ENCODE assay signal across 1 cellular context in the genomic region with DNA sequence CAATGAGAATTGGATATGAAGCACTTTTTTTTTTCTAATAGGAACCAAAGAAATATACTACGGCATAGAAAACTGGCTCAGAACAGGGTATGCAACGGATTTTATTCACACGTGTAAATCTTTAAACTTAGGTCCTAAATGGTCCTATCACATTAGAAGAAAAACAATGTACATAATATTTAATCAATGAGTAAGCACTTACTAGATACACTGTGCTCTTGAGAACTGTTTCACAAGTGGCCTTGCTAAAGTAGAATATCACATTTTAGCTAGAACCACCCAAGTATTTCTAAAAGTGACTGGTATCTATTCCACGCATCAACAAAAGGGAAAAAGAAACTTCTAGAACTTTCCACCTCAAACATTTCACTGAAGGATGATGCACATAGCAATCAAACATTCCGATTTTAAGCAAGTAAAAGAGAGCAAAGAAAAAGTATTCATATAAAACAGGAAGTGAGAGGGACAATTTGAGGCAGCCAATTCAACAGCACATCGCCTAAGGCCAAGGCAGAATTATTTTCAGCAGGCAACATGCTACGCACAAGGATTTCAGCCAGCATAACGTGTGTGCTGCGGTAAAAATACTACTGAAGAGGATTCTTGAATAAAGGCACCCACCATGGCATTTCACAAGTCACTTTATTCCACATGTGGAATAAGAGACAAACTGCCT.
TF ChIP-seq lines count a peak whose summit lies in the region.

No MANE protein-coding gene starts in this region.

TF ChIP-seq in endothelial cell of umbilical vein, 7 proteins besides CTCF, POLR2A, EP300 and RAD21:
- TF ChIP-seq GATA2 (IDR thresholded peaks at IDR 0.05; ENCODE audit: insufficient read depth, insufficient read length, low read depth, low read length) (no peak), EZH2 (IDR thresholded peaks at IDR 0.05; ENCODE audit: borderline replicate concordance, low read depth, low read length, severe bottlenecking) (no peak), FOS (IDR thresholded peaks at IDR 0.05; ENCODE audit: borderline replicate concordance, insufficient read depth, low read length) (no peak), POLR2AphosphoS5 (IDR thresholded peaks at IDR 0.05; ENCODE audit: insufficient read depth, low read depth, low read length) (no peak), JUN (IDR thresholded peaks at IDR 0.05; ENCODE audit: borderline replicate concordance, insufficient read depth, insufficient read length, low read depth) (no peak), MYC (IDR thresholded peaks at IDR 0.05; ENCODE audit: low read depth, low read length) (no peak)
- TF ChIP-seq, protein P1, sequence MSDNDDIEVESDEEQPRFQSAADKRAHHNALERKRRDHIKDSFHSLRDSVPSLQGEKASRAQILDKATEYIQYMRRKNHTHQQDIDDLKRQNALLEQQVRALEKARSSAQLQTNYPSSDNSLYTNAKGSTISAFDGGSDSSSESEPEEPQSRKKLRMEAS (IDR thresholded peaks at IDR 0.05; ENCODE audit: insufficient read depth, insufficient read length), result no peak
TF ChIP-seq in endothelial cell of umbilical vein: peak in this region for 0.
